In the genomic region with DNA sequence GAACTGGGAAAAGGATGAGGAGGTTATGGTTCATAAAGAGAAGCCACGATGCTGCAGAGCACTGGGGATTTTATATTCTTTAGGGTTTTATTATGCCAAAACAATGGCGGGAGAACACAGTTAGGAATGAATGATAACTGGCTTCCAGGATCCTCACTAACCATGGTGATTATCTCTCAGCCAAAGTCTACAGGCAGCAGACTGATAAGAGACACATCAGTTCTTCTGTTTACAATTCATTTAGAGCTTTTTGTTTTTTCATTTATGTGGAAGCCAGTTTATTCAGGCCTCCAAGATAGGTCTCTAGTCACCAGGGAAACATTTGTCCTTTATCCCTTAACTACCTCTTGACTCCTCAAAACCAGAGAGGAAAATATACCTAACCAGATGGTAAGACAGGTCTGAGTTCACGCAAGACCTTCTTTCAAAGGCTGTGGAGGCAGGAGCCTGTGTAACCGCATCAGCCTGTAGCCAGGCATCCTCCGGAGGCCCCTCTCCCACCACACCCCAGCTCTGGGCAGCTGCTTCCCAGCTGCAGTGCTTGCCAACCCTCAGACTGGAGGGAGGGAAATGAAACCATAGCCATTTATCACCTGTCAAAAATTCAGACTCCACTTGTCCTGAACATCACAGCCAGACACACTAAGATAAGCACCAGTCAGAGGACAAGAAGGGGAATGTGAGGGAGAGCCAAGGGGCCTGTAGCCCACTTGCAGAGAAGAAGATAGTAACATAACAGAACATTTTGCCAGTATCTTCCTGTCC, we compare ENCODE assay signal across 1 cellular context.
TF ChIP-seq lines count a peak whose summit lies in the region.

No MANE protein-coding gene starts in this region.

TF ChIP-seq in K562, 482 proteins besides CTCF, POLR2A, EP300 and RAD21 (continued from another document and continues in another):
- no peak for TF ChIP-seq ZNF277 (CRISPR knock-in tag; IDR thresholded peaks at IDR 0.05; ENCODE audit: borderline replicate concordance)
- TF ChIP-seq ZNF778 (CRISPR knock-in tag; IDR thresholded peaks at IDR 0.05), result no peak
- no peak for TF ChIP-seq ZFP36 (IDR thresholded peaks at IDR 0.05; ENCODE audit: low read depth, low read length, partially characterized antibody)
- no peak for TF ChIP-seq ZNF75A (CRISPR knock-in tag; IDR thresholded peaks at IDR 0.05)
- TF ChIP-seq CBFA2T3 (IDR thresholded peaks at IDR 0.05), result peak; percentile 77
- TF ChIP-seq GTF2F1 (IDR thresholded peaks at IDR 0.05; ENCODE audit: low read depth, low read length), result no peak
- no peak for TF ChIP-seq MXD1 (CRISPR knock-in tag; IDR thresholded peaks at IDR 0.05; ENCODE audit: borderline replicate concordance, poor library complexity, severe bottlenecking)
- no peak for TF ChIP-seq TRIM25 (IDR thresholded peaks at IDR 0.05; ENCODE audit: borderline replicate concordance)
- no peak for TF ChIP-seq CBX5 (IDR thresholded peaks at IDR 0.05; ENCODE audit: borderline replicate concordance, low read depth)
- no peak for TF ChIP-seq C11orf30 (IDR thresholded peaks at IDR 0.05; ENCODE audit: low read depth)
- TF ChIP-seq, protein P1, sequence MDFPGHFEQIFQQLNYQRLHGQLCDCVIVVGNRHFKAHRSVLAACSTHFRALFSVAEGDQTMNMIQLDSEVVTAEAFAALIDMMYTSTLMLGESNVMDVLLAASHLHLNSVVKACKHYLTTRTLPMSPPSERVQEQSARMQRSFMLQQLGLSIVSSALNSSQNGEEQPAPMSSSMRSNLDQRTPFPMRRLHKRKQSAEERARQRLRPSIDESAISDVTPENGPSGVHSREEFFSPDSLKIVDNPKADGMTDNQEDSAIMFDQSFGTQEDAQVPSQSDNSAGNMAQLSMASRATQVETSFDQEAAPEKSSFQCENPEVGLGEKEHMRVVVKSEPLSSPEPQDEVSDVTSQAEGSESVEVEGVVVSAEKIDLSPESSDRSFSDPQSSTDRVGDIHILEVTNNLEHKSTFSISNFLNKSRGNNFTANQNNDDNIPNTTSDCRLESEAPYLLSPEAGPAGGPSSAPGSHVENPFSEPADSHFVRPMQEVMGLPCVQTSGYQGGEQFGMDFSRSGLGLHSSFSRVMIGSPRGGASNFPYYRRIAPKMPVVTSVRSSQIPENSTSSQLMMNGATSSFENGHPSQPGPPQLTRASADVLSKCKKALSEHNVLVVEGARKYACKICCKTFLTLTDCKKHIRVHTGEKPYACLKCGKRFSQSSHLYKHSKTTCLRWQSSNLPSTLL (IDR thresholded peaks at IDR 0.05), result no peak
- no peak for TF ChIP-seq XRCC3 (IDR thresholded peaks at IDR 0.05)
- peak; percentile 17 for TF ChIP-seq RBBP5 (IDR thresholded peaks at IDR 0.05; ENCODE audit: borderline replicate concordance, insufficient read depth, low read length, poor library complexity, severe bottlenecking)
- TF ChIP-seq HDGF (IDR thresholded peaks at IDR 0.05), result no peak
- no peak for TF ChIP-seq SNIP1 (IDR thresholded peaks at IDR 0.05; ENCODE audit: low read depth)
- no peak for TF ChIP-seq NR2F6 (CRISPR knock-in tag; IDR thresholded peaks at IDR 0.05)
- no peak for TF ChIP-seq ZNF717 (CRISPR knock-in tag; IDR thresholded peaks at IDR 0.05)
- TF ChIP-seq NCOA6 (IDR thresholded peaks at IDR 0.05), result no peak
- TF ChIP-seq, protein P2, sequence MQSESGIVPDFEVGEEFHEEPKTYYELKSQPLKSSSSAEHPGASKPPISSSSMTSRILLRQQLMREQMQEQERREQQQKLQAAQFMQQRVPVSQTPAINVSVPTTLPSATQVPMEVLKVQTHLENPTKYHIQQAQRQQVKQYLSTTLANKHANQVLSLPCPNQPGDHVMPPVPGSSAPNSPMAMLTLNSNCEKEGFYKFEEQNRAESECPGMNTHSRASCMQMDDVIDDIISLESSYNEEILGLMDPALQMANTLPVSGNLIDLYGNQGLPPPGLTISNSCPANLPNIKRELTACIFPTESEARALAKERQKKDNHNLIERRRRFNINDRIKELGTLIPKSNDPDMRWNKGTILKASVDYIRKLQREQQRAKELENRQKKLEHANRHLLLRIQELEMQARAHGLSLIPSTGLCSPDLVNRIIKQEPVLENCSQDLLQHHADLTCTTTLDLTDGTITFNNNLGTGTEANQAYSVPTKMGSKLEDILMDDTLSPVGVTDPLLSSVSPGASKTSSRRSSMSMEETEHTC (IDR thresholded peaks at IDR 0.05), result no peak
- no peak for TF ChIP-seq ZNF197 (CRISPR knock-in tag; IDR thresholded peaks at IDR 0.05; ENCODE audit: low read depth)
- TF ChIP-seq, protein P3, sequence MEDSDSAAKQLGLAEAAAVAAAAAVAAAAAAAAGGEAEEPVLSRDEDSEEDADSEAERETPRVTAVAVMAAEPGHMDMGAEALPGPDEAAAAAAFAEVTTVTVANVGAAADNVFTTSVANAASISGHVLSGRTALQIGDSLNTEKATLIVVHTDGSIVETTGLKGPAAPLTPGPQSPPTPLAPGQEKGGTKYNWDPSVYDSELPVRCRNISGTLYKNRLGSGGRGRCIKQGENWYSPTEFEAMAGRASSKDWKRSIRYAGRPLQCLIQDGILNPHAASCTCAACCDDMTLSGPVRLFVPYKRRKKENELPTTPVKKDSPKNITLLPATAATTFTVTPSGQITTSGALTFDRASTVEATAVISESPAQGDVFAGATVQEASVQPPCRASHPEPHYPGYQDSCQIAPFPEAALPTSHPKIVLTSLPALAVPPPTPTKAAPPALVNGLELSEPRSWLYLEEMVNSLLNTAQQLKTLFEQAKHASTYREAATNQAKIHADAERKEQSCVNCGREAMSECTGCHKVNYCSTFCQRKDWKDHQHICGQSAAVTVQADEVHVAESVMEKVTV (CRISPR knock-in tag; IDR thresholded peaks at IDR 0.05), result no peak
- TF ChIP-seq ZBTB34 (CRISPR knock-in tag; IDR thresholded peaks at IDR 0.05), result no peak
- TF ChIP-seq, protein P4, sequence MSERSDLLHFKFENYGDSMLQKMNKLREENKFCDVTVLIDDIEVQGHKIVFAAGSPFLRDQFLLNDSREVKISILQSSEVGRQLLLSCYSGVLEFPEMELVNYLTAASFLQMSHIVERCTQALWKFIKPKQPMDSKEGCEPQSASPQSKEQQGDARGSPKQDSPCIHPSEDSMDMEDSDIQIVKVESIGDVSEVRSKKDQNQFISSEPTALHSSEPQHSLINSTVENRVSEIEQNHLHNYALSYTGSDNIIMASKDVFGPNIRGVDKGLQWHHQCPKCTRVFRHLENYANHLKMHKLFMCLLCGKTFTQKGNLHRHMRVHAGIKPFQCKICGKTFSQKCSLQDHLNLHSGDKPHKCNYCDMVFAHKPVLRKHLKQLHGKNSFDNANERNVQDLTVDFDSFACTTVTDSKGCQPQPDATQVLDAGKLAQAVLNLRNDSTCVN (CRISPR knock-in tag; IDR thresholded peaks at IDR 0.05), result no peak
- no peak for TF ChIP-seq EWSR1 (IDR thresholded peaks at IDR 0.05; ENCODE audit: borderline replicate concordance, low read depth, partially characterized antibody)
- TF ChIP-seq MED1 (CRISPR knock-in tag; IDR thresholded peaks at IDR 0.05; ENCODE audit: borderline replicate concordance), result no peak
- no peak for TF ChIP-seq E2F5 (CRISPR knock-in tag; IDR thresholded peaks at IDR 0.05)
- no peak for TF ChIP-seq GABPA (tag; conservative IDR thresholded peaks at IDR 0.05; ENCODE audit: low read depth)
- TF ChIP-seq ESRRA (IDR thresholded peaks at IDR 0.05; ENCODE audit: borderline replicate concordance, low read depth), result no peak
- TF ChIP-seq PTTG1 (tag; IDR thresholded peaks at IDR 0.05; ENCODE audit: low read depth), result no peak
- no peak for TF ChIP-seq PHB2 (IDR thresholded peaks at IDR 0.05; ENCODE audit: low read depth)
- TF ChIP-seq SRSF9 (IDR thresholded peaks at IDR 0.05; ENCODE audit: borderline replicate concordance, low read depth, low read length), result no peak
- TF ChIP-seq SREBF1 (IDR thresholded peaks at IDR 0.05; ENCODE audit: borderline replicate concordance, low read depth, low read length), result no peak
